In the genomic region with DNA sequence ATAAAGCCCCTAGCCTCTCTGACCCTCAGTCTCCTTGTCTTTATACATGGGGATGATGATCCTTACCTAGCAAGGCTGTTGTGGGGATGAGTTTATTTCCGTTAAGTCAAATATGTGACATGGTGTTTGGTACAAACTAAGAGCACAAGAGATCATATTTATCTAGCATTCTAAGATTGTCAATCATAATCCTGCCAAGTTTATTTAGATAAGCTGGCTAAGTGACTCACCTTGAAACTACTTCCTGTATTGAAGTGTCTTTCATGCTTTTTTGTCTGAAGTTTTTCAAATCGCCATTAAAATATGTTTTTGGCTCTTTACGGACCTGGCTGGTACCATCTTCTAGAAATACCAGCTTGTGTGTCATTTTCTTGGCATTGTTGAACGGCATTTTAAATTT, we compare ENCODE assay signal across 34 cellular contexts. TPM values are rescaled to one million over a fixed set of nuclear protein-coding genes. Genes with fewer than 3 reads are reported as not detected.
DNase-seq lines count a peak whose midpoint lies in the region; ATAC-seq, FAIRE-seq and TF ChIP-seq lines count a peak whose summit lies in the region.
"Had no signal": no experiment of that assay in that cellular context is flagged by ENCODE, and none has a peak within 500 bp of the region (broad histone marks: within the 10 kb centered on the region; RNA-seq: fewer than 3 reads in every experiment).

No MANE protein-coding gene starts in this region.

- no peak overlapping the region for H3K4me3 ChIP-seq in RWPE2 (ENCODE audit: severe bottlenecking)
- H3K4me3 ChIP-seq in endothelial cell of umbilical vein (replicated peaks in 1 of 3; ENCODE audit: insufficient read depth in 1 of 3, low read depth in 1 of 3, low read length in 3 of 3): no peak overlapping the region
- no peak overlapping the region for H3K4me3 ChIP-seq in thoracic aorta
- no peak overlapping the region for H3K4me3 ChIP-seq in tibial nerve
- H3K4me3 ChIP-seq: adrenal gland, breast epithelium, esophagus muscularis mucosa, heart right ventricle, right lobe of liver had no signal

- H3K4me1 Mint-ChIP-seq in activated CD8-positive, alpha-beta memory T cell treated with anti-CD3 and anti-CD28 coated beads, Interleukin-2, amount 10 ng/mL, durations not matched to agents 7 days and 5 days: peaks cover 10% of the 10 kb centered on the region
- no peaks in the 10 kb centered on the region for H3K4me1 Mint-ChIP-seq in effector memory CD8-positive, alpha-beta T cell (ENCODE audit: low read depth in 2 of 2)
- H3K4me1 Mint-ChIP-seq: stimulated activated memory B cell treated with anti-CD40 and anti-IgM and Interleukin-4, amounts not matched to agents 10 μg/mL and 1 μg/mL and 100 μg/mL, for 72 hours; T-helper 17 cell had no signal

- peak; percentile 31 for FAIRE-seq in endothelial cell of umbilical vein (lab: Jason Lieb, UNC)
- FAIRE-seq: colon had no signal

- H3K4me1 ChIP-seq in RWPE2 (ENCODE audit: insufficient read depth, poor library complexity, severe bottlenecking): peaks cover 14% of the 10 kb centered on the region
- H3K4me1 ChIP-seq in endothelial cell of umbilical vein (ENCODE audit: control insufficient read depth, extremely low read depth, insufficient read depth, low read length): peaks cover 14% of the 10 kb centered on the region
- no peaks in the 10 kb centered on the region for H3K4me1 ChIP-seq in thoracic aorta (ENCODE audit: control insufficient read depth in 1 of 2, low read depth in 2 of 2)
- no peaks in the 10 kb centered on the region for H3K4me1 ChIP-seq in tibial nerve
- H3K4me1 ChIP-seq: adrenal gland, breast epithelium, esophagus muscularis mucosa, heart right ventricle, right lobe of liver had no signal

- peak overlapping the region; percentile 24 for H3K27ac Mint-ChIP-seq in activated CD8-positive, alpha-beta memory T cell treated with anti-CD3 and anti-CD28 coated beads, Interleukin-2, amount 10 ng/mL, durations not matched to agents 7 days and 5 days
- H3K27ac Mint-ChIP-seq in effector memory CD8-positive, alpha-beta T cell: no peak overlapping the region
- H3K27ac Mint-ChIP-seq: CD4-positive, alpha-beta T cell; memory B cell; stimulated activated memory B cell treated with anti-CD40 and anti-IgM and Interleukin-4, amounts not matched to agents 10 μg/mL and 1 μg/mL and 100 μg/mL, for 72 hours; T-helper 17 cell had no signal

- no peak for ATAC-seq in activated CD8-positive, alpha-beta memory T cell treated with anti-CD3 and anti-CD28 coated beads, Interleukin-2, amount 10 ng/mL, durations not matched to agents 7 days and 5 days
- peak; percentile 48; the same call in 1 of the 3 replicates for ATAC-seq in RWPE2 (ENCODE audit: low read depth)
- no peak for ATAC-seq in thoracic aorta (ENCODE audit: insufficient number of reproducible peaks, low FRiP score, low read depth)
- no peak for ATAC-seq in effector memory CD8-positive, alpha-beta T cell (replicated peaks)
- no peak for ATAC-seq in HG03097 (IDR thresholded peaks at IDR 0.05; ENCODE audit: low FRiP score, unreplicated experiment)
- ATAC-seq: heart right ventricle; left cardiac atrium; stimulated activated memory B cell treated with anti-CD40 and anti-IgM and Interleukin-4, amounts not matched to agents 10 μg/mL and 1 μg/mL and 100 μg/mL, for 72 hours; T-helper 17 cell had no signal

- H3K27me3 ChIP-seq in RWPE2 (ENCODE audit: insufficient read depth, poor library complexity, severe bottlenecking) (no peaks in the 10 kb centered on the region), endothelial cell of umbilical vein (ENCODE audit: control insufficient read depth in 2 of 2, insufficient read depth in 2 of 2, low read length in 2 of 2) (no peaks in the 10 kb centered on the region), thoracic aorta (replicated peaks; ENCODE audit: insufficient read depth) (no peaks in the 10 kb centered on the region), tibial nerve (no peaks in the 10 kb centered on the region)
- H3K27me3 ChIP-seq: adrenal gland, esophagus muscularis mucosa had no signal

- H3K36me3 ChIP-seq in RWPE2 (ENCODE audit: low read depth): peaks cover 45% of the 10 kb centered on the region
- peaks cover 3 to 8% of the 10 kb centered on the region in 2 experiments for H3K36me3 ChIP-seq in endothelial cell of umbilical vein (ENCODE audit: control insufficient read depth in 2 of 2, extremely low read depth in 1 of 2, insufficient read depth in 2 of 2, low read length in 2 of 2)
- peaks cover 7% of the 10 kb centered on the region for H3K36me3 ChIP-seq in thoracic aorta
- H3K36me3 ChIP-seq in tibial nerve: peaks cover 0 to 64% (median 0%) of the 10 kb centered on the region in 3 donors
- H3K36me3 ChIP-seq: breast epithelium had no signal

- TF ChIP-seq POLR2A in endothelial cell of umbilical vein (IDR thresholded peaks at IDR 0.05; ENCODE audit: low read depth, low read length) (no peak), tibial nerve (IDR thresholded peaks at IDR 0.05) (no peak)

- no peaks in the 10 kb centered on the region for H3K9me1 ChIP-seq in endothelial cell of umbilical vein (replicated peaks; ENCODE audit: control insufficient read depth, extremely low read depth, insufficient read depth, low read length)

- no peak for TF ChIP-seq EP300 in tibial nerve (IDR thresholded peaks at IDR 0.05)

- no peaks in the 10 kb centered on the region for H4K20me1 ChIP-seq in endothelial cell of umbilical vein (replicated peaks; ENCODE audit: control insufficient read depth, extremely low read depth, insufficient read depth, low read length)

- no peaks in the 10 kb centered on the region for H3K27me3 Mint-ChIP-seq in activated CD8-positive, alpha-beta memory T cell treated with anti-CD3 and anti-CD28 coated beads, Interleukin-2, amount 10 ng/mL, durations not matched to agents 7 days and 5 days
- H3K27me3 Mint-ChIP-seq in effector memory CD8-positive, alpha-beta T cell: no peaks in the 10 kb centered on the region
- H3K27me3 Mint-ChIP-seq: CD4-positive, alpha-beta T cell; memory B cell; stimulated activated memory B cell treated with anti-CD40 and anti-IgM and Interleukin-4, amounts not matched to agents 10 μg/mL and 1 μg/mL and 100 μg/mL, for 72 hours; T-helper 17 cell had no signal

- H3K9me3 ChIP-seq in RWPE2 (ENCODE audit: severe bottlenecking) (no peaks in the 10 kb centered on the region), endothelial cell of umbilical vein (replicated peaks; ENCODE audit: control insufficient read depth, insufficient read depth, low read length) (no peaks in the 10 kb centered on the region), thoracic aorta (no peaks in the 10 kb centered on the region), tibial nerve (no peaks in the 10 kb centered on the region)
- H3K9me3 ChIP-seq: adrenal gland, breast epithelium, esophagus muscularis mucosa, heart right ventricle, right lobe of liver, SK-N-SH had no signal

- POLR2A ChIA-PET in endothelial cell of umbilical vein (lab: Charles Lee): no interaction called here

- H3K9ac ChIP-seq in endothelial cell of umbilical vein (replicated peaks; ENCODE audit: extremely low read depth, insufficient read depth, low read length): no peak overlapping the region
- H3K9ac ChIP-seq: SK-N-SH had no signal

- H2AFZ ChIP-seq in endothelial cell of umbilical vein (ENCODE audit: low read depth, low read length): no peak overlapping the region

- dilution Hi-C loops in endothelial cell of umbilical vein (cut with MboI; ENCODE audit: extremely low pct_ligation_motif_present, low sequenced_read_pairs): no loop called here

- H3K79me2 ChIP-seq in endothelial cell of umbilical vein (ENCODE audit: control insufficient read depth, insufficient read depth, low read length): no peaks in the 10 kb centered on the region

- no peak overlapping the region for H3K4me2 ChIP-seq in endothelial cell of umbilical vein (ENCODE audit: insufficient read depth, low read length)
- H3K4me2 ChIP-seq: SK-N-SH had no signal

- WGBS in tibial nerve, 2 donors: 84 to 98% methylated on average over 4 of the region's 4 CpGs

- CTCF ChIA-PET in activated CD8-positive, alpha-beta memory T cell treated with anti-CD3 and anti-CD28 coated beads, Interleukin-2, amount 10 ng/mL, durations not matched to agents 7 days and 5 days (lab: Charles Lee): interaction anchor here (0.7 kb wide), 1 partner anchor 48 kb away, joined by 3 read pairs; no protein-coding TSS in a partner anchor
- CTCF ChIA-PET in endothelial cell of umbilical vein (lab: Charles Lee): interaction anchor here (0.7 kb wide), 1 partner anchor 192 kb away, joined by 3 read pairs; no protein-coding TSS in a partner anchor

- H3K9me3 Mint-ChIP-seq in activated CD8-positive, alpha-beta memory T cell treated with anti-CD3 and anti-CD28 coated beads, Interleukin-2, amount 10 ng/mL, durations not matched to agents 7 days and 5 days (ENCODE audit: low read depth): no peaks in the 10 kb centered on the region
- no peaks in the 10 kb centered on the region for H3K9me3 Mint-ChIP-seq in effector memory CD8-positive, alpha-beta T cell
- H3K9me3 Mint-ChIP-seq: CD4-positive, alpha-beta T cell; memory B cell; stimulated activated memory B cell treated with anti-CD40 and anti-IgM and Interleukin-4, amounts not matched to agents 10 μg/mL and 1 μg/mL and 100 μg/mL, for 72 hours had no signal

- H3K36me3 Mint-ChIP-seq in activated CD8-positive, alpha-beta memory T cell treated with anti-CD3 and anti-CD28 coated beads, Interleukin-2, amount 10 ng/mL, durations not matched to agents 7 days and 5 days: peaks cover 37% of the 10 kb centered on the region
- H3K36me3 Mint-ChIP-seq in effector memory CD8-positive, alpha-beta T cell (ENCODE audit: insufficient read depth): peaks cover 52% of the 10 kb centered on the region

- H3K4me3 Mint-ChIP-seq in activated CD8-positive, alpha-beta memory T cell treated with anti-CD3 and anti-CD28 coated beads, Interleukin-2, amount 10 ng/mL, durations not matched to agents 7 days and 5 days: no peak overlapping the region
- H3K4me3 Mint-ChIP-seq in effector memory CD8-positive, alpha-beta T cell: no peak overlapping the region
- H3K4me3 Mint-ChIP-seq: CD4-positive, alpha-beta T cell; memory B cell; stimulated activated memory B cell treated with anti-CD40 and anti-IgM and Interleukin-4, amounts not matched to agents 10 μg/mL and 1 μg/mL and 100 μg/mL, for 72 hours; T-helper 17 cell had no signal

- H3K27ac ChIP-seq in RWPE2 (ENCODE audit: poor library complexity, severe bottlenecking): peak overlapping the region; percentile 80
- peak overlapping the region; percentile 64 for H3K27ac ChIP-seq in endothelial cell of umbilical vein (ENCODE audit: insufficient read depth, low read depth, low read length)
- H3K27ac ChIP-seq in thoracic aorta: peak overlapping the region; percentile 5 to 38
- H3K27ac ChIP-seq in tibial nerve: no peak overlapping the region
- H3K27ac ChIP-seq: adrenal gland, breast epithelium, esophagus muscularis mucosa, heart right ventricle, right lobe of liver had no signal

- BruUV-seq in endothelial cell of umbilical vein (replicated peaks; lab: Mats Ljungman, UMichigan): no TSS peak

- intact Hi-C loops in endothelial cell of umbilical vein (cut with micrococcal nuclease): loop anchor here (2.0 kb wide), 2 partner anchors 38 to 48 kb away; no protein-coding TSS in a partner anchor

- no peak for TF ChIP-seq CTCF in RWPE2 (IDR thresholded peaks at IDR 0.05; ENCODE audit: poor library complexity, severe bottlenecking)
- no peak for TF ChIP-seq CTCF in endothelial cell of umbilical vein (IDR thresholded peaks at IDR 0.05; ENCODE audit: extremely low read depth in 1 of 2, insufficient read depth in 1 of 2, low read depth in 1 of 2, low read length in 2 of 2)
- no peak for TF ChIP-seq CTCF in thoracic aorta (IDR thresholded peaks at IDR 0.05)
- TF ChIP-seq CTCF in tibial nerve (IDR thresholded peaks at IDR 0.05): no peak

- no peak for DNase-seq in activated CD8-positive, alpha-beta memory T cell treated with anti-CD3 and anti-CD28 coated beads, Interleukin-2, amount 10 ng/mL, durations not matched to agents 7 days and 5 days
- DNase-seq in activated CD8-positive, alpha-beta memory T cell treated with anti-CD3 and anti-CD28 coated beads, Interleukin-2, amount 50 U/mL, for 48 hours: no peak
- no peak for DNase-seq in RWPE2 (ENCODE audit: low spot score)
- DNase-seq in endothelial cell of umbilical vein (ENCODE audit: low read depth, low spot score): no peak
- DNase-seq in thoracic aorta (ENCODE audit: low spot score): no peak
- DNase-seq in effector memory CD8-positive, alpha-beta T cell: no peak
- no peak for DNase-seq in tibial nerve (ENCODE audit: low spot score in 2 of 2)
- DNase-seq: 8988T; activated CD4-positive, CD25-positive, alpha-beta regulatory T cell treated with anti-CD3 and anti-CD28 coated beads, Interleukin-2, amount 50 U/mL, for 72 hours; activated naive CD4-positive, alpha-beta T cell; activated T-cell treated with anti-CD3 and anti-CD28 coated beads, Interleukin-2, amount 50 U/mL, for 1 hour; adrenal gland; CD4-positive, alpha-beta T cell; effector memory CD4-positive, alpha-beta T cell; foreskin melanocyte; heart right ventricle; left cardiac atrium; MM.1S; NCI-H1417; NCI-H2081; NCI-H2227 treated with DMSO at 0.1 percent for 48 hours; NCI-H69; right lobe of liver; RPMI8226; SK-N-SH; stimulated activated CD4-positive, alpha-beta T cell treated with anti-CD3 and anti-CD28 coated beads, Interleukin-4, amount 100 ng/mL, for 4 hours; substantia nigra; T-helper 17 cell had no signal

RNA-seq across cellular contexts. Expression of gene MAP7D3, which starts 30.7 kb away (rescaled TPM):
- 10 to 100 TPM; 13.1 to 13.9 TPM for total RNA-seq in activated CD8-positive, alpha-beta memory T cell treated with anti-CD3 and anti-CD28 coated beads, Interleukin-2, amount 10 ng/mL, durations not matched to agents 7 days and 5 days
- total RNA-seq in endothelial cell of umbilical vein (20.0 and 22.8 TPM in 2 replicates), thoracic aorta (10 to 100 TPM; 41.6 to 44.5 TPM), tibial nerve (10 to 100 TPM; 19.7 to 32.7 (median 22.8) TPM)
- polyA plus RNA-seq in endothelial cell of umbilical vein: 5.6 and 6.5 TPM in 2 replicates
- polyA plus RNA-seq in endothelial cell of umbilical vein (2011; cell fraction: cytosol; rRNA removed): 11.1 TPM in 2 replicates
- 17.7 and 18.9 TPM in 2 replicates for polyA plus RNA-seq in endothelial cell of umbilical vein (2011; cell fraction: nucleus; rRNA removed)
- 24.5 and 27.5 TPM in 2 replicates for polyA plus RNA-seq in endothelial cell of umbilical vein (2012)
- 12.9 and 15.3 TPM in 2 replicates for polyA minus RNA-seq in endothelial cell of umbilical vein
- polyA minus RNA-seq in endothelial cell of umbilical vein (2011; cell fraction: cytosol; rRNA and poly(A)+ RNA removed): 9.1 TPM
- polyA minus RNA-seq in endothelial cell of umbilical vein (2011; cell fraction: nucleus; rRNA and poly(A)+ RNA removed): 13.7 and 21.1 TPM in 2 replicates

Comparison
In these comparisons a context has a peak if more than half of its experiments do, and no peak if none do; other contexts are left out.
1. H3K27ac ChIP-seq: peak in RWPE2 (single experiment), endothelial cell of umbilical vein (single experiment) and thoracic aorta (2 of 2); none in tibial nerve (0 of 4).